29 cellular contexts compared by ENCODE assay signal in genomic region chr15:85071534-85071933, GRCh38.
"Had no signal": no experiment of that assay in that cellular context is flagged by ENCODE, and none has a peak within 500 bp of the region (broad histone marks: within the 10 kb centered on the region; RNA-seq: fewer than 3 reads in every experiment).

No MANE protein-coding gene starts in this region.

- H3K27ac Mint-ChIP-seq: activated CD4-positive, alpha-beta memory T cell treated with anti-CD3 and anti-CD28 coated beads, Interleukin-2, amount 10 ng/mL, durations not matched to agents 7 days and 5 days; activated naive CD4-positive, alpha-beta T cell treated with anti-CD3 and anti-CD28 coated beads for 36 hours; activated naive CD4-positive, alpha-beta T cell treated with anti-CD3 and anti-CD28 coated beads, Interleukin-2, amount 50 U/mL, for 72 hours; activated T-helper 2 cell treated with anti-CD3 and anti-CD28 coated beads, Interferon-gamma antibody, Interleukin-2, Interleukin-4, amounts not matched to agents 10 μg/mL and 5 μg/mL and 100 μg/mL, durations not matched to agents 14 hours and 24 hours and 36 hours; IgD-negative memory B cell; T-helper 2 cell treated with Interferon-gamma antibody and Interleukin-4, amounts not matched to agents 5 μg/mL and 100 μg/mL, for 36 hours; WTC11 had no signal

- H3K4me3 Mint-ChIP-seq: activated CD4-positive, alpha-beta memory T cell treated with anti-CD3 and anti-CD28 coated beads, Interleukin-2, amount 10 ng/mL, durations not matched to agents 7 days and 5 days; activated naive CD4-positive, alpha-beta T cell treated with anti-CD3 and anti-CD28 coated beads for 36 hours; IgD-negative memory B cell; T-helper 1 cell treated with Interleukin-12 subunit alpha and Interleukin-12 subunit beta and Interleukin-4 antibody, amounts not matched to agents 30 μg/mL and 1 μg/mL, for 36 hours; T-helper 2 cell treated with Interferon-gamma antibody and Interleukin-4, amounts not matched to agents 5 μg/mL and 100 μg/mL, for 36 hours; WTC11 had no signal

- DNase-seq: activated CD4-positive, alpha-beta memory T cell treated with anti-CD3 and anti-CD28 coated beads, Interleukin-2, amount 10 ng/mL, durations not matched to agents 7 days and 5 days; activated CD4-positive, alpha-beta T cell treated with anti-CD3 and anti-CD28 coated beads for 48 hours; activated gamma-delta T cell treated with Interleukin-2 at 50 U/mL for 16 hours; activated naive CD4-positive, alpha-beta T cell treated with anti-CD3 and anti-CD28 coated beads for 36 hours; adrenal gland; body of pancreas; Karpas-422; KBM-7; NCI-H1105; NCI-H1417 treated with DMSO at 0.1 percent for 48 hours; NCI-H187 treated with DMSO at 0.1 percent for 48 hours; NCI-H2081; NCI-H226; NCI-H446 treated with DMSO at 0.1 percent for 48 hours; NCI-H524; NCI-H69; NCI-H82; SHP77 treated with DMSO at 0.1 percent for 48 hours; SK-N-SH had no signal

- H3K27me3 ChIP-seq: adrenal gland, body of pancreas, breast epithelium, SJSA1 had no signal

- H3K27ac ChIP-seq: adrenal gland, body of pancreas, breast epithelium, SJSA1 had no signal

- H3K4me1 Mint-ChIP-seq: IgD-negative memory B cell had no signal

- H3K9me3 Mint-ChIP-seq: activated CD4-positive, alpha-beta memory T cell treated with anti-CD3 and anti-CD28 coated beads, Interleukin-2, amount 10 ng/mL, durations not matched to agents 7 days and 5 days; activated naive CD4-positive, alpha-beta T cell treated with anti-CD3 and anti-CD28 coated beads for 36 hours; activated naive CD4-positive, alpha-beta T cell treated with anti-CD3 and anti-CD28 coated beads, Interleukin-2, amount 50 U/mL, for 72 hours; activated T-helper 2 cell treated with anti-CD3 and anti-CD28 coated beads, Interferon-gamma antibody, Interleukin-2, Interleukin-4, amounts not matched to agents 10 μg/mL and 5 μg/mL and 100 μg/mL, durations not matched to agents 14 hours and 24 hours and 36 hours; IgD-negative memory B cell; T-helper 1 cell treated with Interleukin-12 subunit alpha and Interleukin-12 subunit beta and Interleukin-4 antibody, amounts not matched to agents 30 μg/mL and 1 μg/mL, for 36 hours; T-helper 2 cell treated with Interferon-gamma antibody and Interleukin-4, amounts not matched to agents 5 μg/mL and 100 μg/mL, for 36 hours; WTC11 had no signal

- H3K36me3 Mint-ChIP-seq: WTC11 had no signal

- ATAC-seq: activated CD4-positive, CD25-positive, alpha-beta regulatory T cell treated with anti-CD3 and anti-CD28 coated beads, Interleukin-2, amount 50 U/mL, for 24 hours; activated naive CD4-positive, alpha-beta T cell treated with anti-CD3 and anti-CD28 coated beads, Interleukin-2, amount 50 U/mL, for 72 hours; body of pancreas; Panc1; WTC11 had no signal

- H3K27me3 Mint-ChIP-seq: activated CD4-positive, alpha-beta memory T cell treated with anti-CD3 and anti-CD28 coated beads, Interleukin-2, amount 10 ng/mL, durations not matched to agents 7 days and 5 days; IgD-negative memory B cell had no signal

- H3K4me3 ChIP-seq: adrenal gland, body of pancreas, breast epithelium, SJSA1 had no signal
